Comparison of ENCODE assay signal across 8 cellular contexts in genomic region chr2:33275689-33276444, GRCh38.
A peak's percentile ranks its signal among the peaks of the same experiment; 100 is the strongest.
DNase-seq lines count a peak whose midpoint lies in the region; ATAC-seq, FAIRE-seq and TF ChIP-seq lines count a peak whose summit lies in the region.

No MANE protein-coding gene starts in this region.

- H2BK5ac ChIP-seq in IMR-90 (ENCODE audit: low read depth, low read length, poor library complexity, severe bottlenecking): peak overlapping the region; percentile 39

- peaks cover 17% of the 10 kb centered on the region for H3K4me1 ChIP-seq in ACC112 (ENCODE audit: control insufficient read depth, insufficient read depth, low read length, unreplicated experiment)
- H3K4me1 ChIP-seq in IMR-90 (ENCODE audit: control insufficient read depth, insufficient read depth, low read length): peaks cover 3% of the 10 kb centered on the region; the same call in 1 of the 2 replicates
- H3K4me1 ChIP-seq in HepG2 (ENCODE audit: insufficient read depth, low read length): peaks cover 12% of the 10 kb centered on the region

- POLR2A ChIA-PET in IMR-90 (lab: Charles Lee; ENCODE audit: unreplicated experiment) (interaction anchor here (0.6 kb wide), 1 partner anchor 139 kb away, joined by 4 read pairs; no protein-coding TSS in a partner anchor), HepG2 (lab: Yijun Ruan, JAX) (no interaction called here)

- H4K8ac ChIP-seq in IMR-90 (ENCODE audit: low read depth in 2 of 2, low read length in 2 of 2): peak overlapping the region in 1 of 2 experiments; percentile 36; a peak in 2 of 4 replicates

- H2AFZ ChIP-seq in ACC112 (ENCODE audit: low read length, unreplicated experiment) (no peak overlapping the region), IMR-90 (replicated peaks; ENCODE audit: low read length, poor library complexity) (peak overlapping the region; percentile 6), HepG2 (ENCODE audit: low read length) (peak overlapping the region; percentile 37)

- dilution Hi-C loops in IMR-90 (cut with HindIII; ENCODE audit: low sequenced_read_pairs, unreplicated experiment): no loop called here

- no peaks in the 10 kb centered on the region for H3K27me3 ChIP-seq in ACC112 (ENCODE audit: insufficient read depth, low read length)
- H3K27me3 ChIP-seq in IMR-90 (ENCODE audit: control insufficient read depth, insufficient read depth, low read length): no peaks in the 10 kb centered on the region
- H3K27me3 ChIP-seq in HepG2 (ENCODE audit: control insufficient read depth in 1 of 2, insufficient read depth in 2 of 2, low read length in 2 of 2): 0 out of 5 replicates have a peak, but pooled peaks cover 0 to 5% of the 10 kb centered on the region in 2 experiments

- ATAC-seq in IMR-90 (ENCODE audit: low read depth) (peak; percentile 79), HepG2 (peak; percentile 95), GM21515 (IDR thresholded peaks at IDR 0.05; ENCODE audit: unreplicated experiment) (no peak)

- no peak overlapping the region; the same call in 1 of the 2 replicates for H3K18ac ChIP-seq in IMR-90 (ENCODE audit: low read depth, low read length)

- peak overlapping the region; percentile 95 for H3K27ac ChIP-seq in ACC112 (ENCODE audit: low read depth, low read length)
- 0 out of 2 replicates have a peak overlapping the region, but pooled peaks have one; percentile 0 for H3K27ac ChIP-seq in IMR-90 (ENCODE audit: insufficient read depth, low read length)
- no peak overlapping the region for H3K27ac ChIP-seq in HepG2 (ENCODE audit: extremely low read length, insufficient read depth, low read length)

- no peak overlapping the region for H4K91ac ChIP-seq in IMR-90 (ENCODE audit: insufficient read depth, low read depth, low read length)

- peak; percentile 96 for DNase-seq in IMR-90
- peak; percentile 89 for DNase-seq in amniotic epithelial cell (ENCODE audit: low read depth)
- peak; percentile 78 for DNase-seq in HepG2 (ENCODE audit: low spot score)
- no peak for DNase-seq in putamen (ENCODE audit: low spot score)
- no peak for DNase-seq in ecto neural progenitor cell (ENCODE audit: low spot score)
- DNase-seq in DMS 273 (lab: John Stamatoyannopoulos, UW; ENCODE audit: unreplicated experiment): no peak

- H2AK9ac ChIP-seq in IMR-90 (replicated peaks; ENCODE audit: low read depth, low read length, poor library complexity): no peak overlapping the region

- H3K4me3 ChIP-seq in ACC112 (ENCODE audit: low read depth, low read length) (no peak overlapping the region), IMR-90 (ENCODE audit: insufficient read depth, low read depth, low read length) (no peak overlapping the region), HepG2 (replicated peaks in 1 of 3; ENCODE audit: insufficient read depth in 1 of 3, low read depth in 2 of 3, low read length in 3 of 3) (no peak overlapping the region)

- no peak overlapping the region for H3K4me2 ChIP-seq in IMR-90 (ENCODE audit: low read depth, low read length)
- H3K4me2 ChIP-seq in HepG2 (ENCODE audit: low read depth, low read length): peak overlapping the region; percentile 39; the same call in 1 of the 2 replicates

- intact Hi-C loops in IMR-90 (cut with micrococcal nuclease) (loop anchor here (5.0 kb wide), 1 partner anchor 86 kb away; no protein-coding TSS in a partner anchor), HepG2 (cut with micrococcal nuclease; ENCODE audit: unreplicated experiment) (no loop called here)

- H3K9ac ChIP-seq in IMR-90 (ENCODE audit: low read depth, low read length) (no peak overlapping the region), HepG2 (ENCODE audit: insufficient read depth, low read depth, low read length) (no peak overlapping the region)

- H2BK120ac ChIP-seq in IMR-90 (ENCODE audit: low read depth, low read length): 0 out of 2 replicates have a peak overlapping the region, but pooled peaks have one; percentile 9

- H3K79me2 ChIP-seq in ACC112 (ENCODE audit: control insufficient read depth, insufficient read depth, low read length, unreplicated experiment): no peaks in the 10 kb centered on the region
- no peaks in the 10 kb centered on the region for H3K79me2 ChIP-seq in HepG2 (ENCODE audit: insufficient read depth, low read length)

- H3K36me3 ChIP-seq in ACC112 (ENCODE audit: insufficient read depth, low read length) (peaks cover 22% of the 10 kb centered on the region), IMR-90 (ENCODE audit: control insufficient read depth, insufficient read depth, low read length) (peaks cover 40% of the 10 kb centered on the region), HepG2 (replicated peaks in 1 of 2; ENCODE audit: control insufficient read depth in 1 of 2, insufficient read depth in 2 of 2, low read length in 2 of 2) (no peaks in the 10 kb centered on the region)

- BruUV-seq in IMR-90 (replicated peaks; lab: Mats Ljungman, UMichigan): no TSS peak
- BruUV-seq in HepG2 (replicated peaks; lab: Mats Ljungman, UMichigan): no TSS peak

- H3K9me3 ChIP-seq in IMR-90 (ENCODE audit: control insufficient read depth, insufficient read depth, low read length): no peaks in the 10 kb centered on the region
- H3K9me3 ChIP-seq in HepG2 (ENCODE audit: low read length): no peaks in the 10 kb centered on the region

- no peak for TF ChIP-seq POLR2A in IMR-90 (IDR thresholded peaks at IDR 0.05; ENCODE audit: low read depth, low read length)
- no peak for TF ChIP-seq POLR2A in HepG2 (IDR thresholded peaks at IDR 0.05; ENCODE audit: insufficient read depth in 1 of 2, low read depth in 2 of 2, low read length in 2 of 2)

- H2AK5ac ChIP-seq in IMR-90 (ENCODE audit: low read depth, low read length): 0 out of 2 replicates have a peak overlapping the region, but pooled peaks have one; percentile 9

- no peak for FAIRE-seq in HepG2 (lab: Jason Lieb, UNC)

- H3K56ac ChIP-seq in IMR-90 (ENCODE audit: extremely low read depth, insufficient read depth, low read length): no peak overlapping the region

- no peak overlapping the region for H3K23ac ChIP-seq in IMR-90 (ENCODE audit: low read depth, low read length)

- H2BK15ac ChIP-seq in IMR-90 (ENCODE audit: low read depth, low read length): no peak overlapping the region

- no CpG with 5 or more reads among the region's 12 CpGs for WGBS in IMR-90 (ENCODE audit: extremely low coverage in 2 of 2, insufficient read length in 1 of 2), 2 experiments
- 5% methylated on average over 11 of the region's 12 CpGs for WGBS in HepG2 (ENCODE audit: low lambda C conversion rate)

- CTCF ChIA-PET in IMR-90 (lab: Yijun Ruan, JAX): interaction anchor here (0.6 to 0.8 kb wide), 2 partner anchors 133 to 321 kb away, joined by 4 to 5 read pairs; no protein-coding TSS in a partner anchor
- CTCF ChIA-PET in HepG2 (lab: Yijun Ruan, JAX; ENCODE audit: low intra/inter-chr PET ratio, low total read pairs): no interaction called here

- peaks cover 8 to 24% of the 10 kb centered on the region in 2 experiments for H3K79me1 ChIP-seq in IMR-90 (ENCODE audit: low read depth in 1 of 2, low read length in 2 of 2)

- no peaks in the 10 kb centered on the region for H4K20me1 ChIP-seq in IMR-90 (ENCODE audit: insufficient read depth, low read length)
- no peaks in the 10 kb centered on the region for H4K20me1 ChIP-seq in HepG2 (ENCODE audit: insufficient read depth, low read length)

- TF ChIP-seq RAD21 in IMR-90 (IDR thresholded peaks at IDR 0.05; ENCODE audit: low read length): no peak
- no peak for TF ChIP-seq RAD21 in HepG2 (CRISPR knock-in tag; IDR thresholded peaks at IDR 0.05)

- H3K14ac ChIP-seq in IMR-90 (replicated peaks; ENCODE audit: low read depth, low read length): no peak overlapping the region

- TF ChIP-seq CTCF in IMR-90 (conservative IDR thresholded peaks at IDR 0.05; ENCODE audit: low read depth, low read length) (no peak), HepG2 (CRISPR knock-in tag; IDR thresholded peaks at IDR 0.05) (no peak)

- H2BK20ac ChIP-seq in IMR-90 (ENCODE audit: low read depth, low read length): no peak overlapping the region

- no peak overlapping the region for H3K4ac ChIP-seq in IMR-90 (ENCODE audit: low read depth, low read length)

- TF ChIP-seq EP300 in HepG2 (IDR thresholded peaks at IDR 0.05; ENCODE audit: low read depth in 2 of 2, low read length in 2 of 2) (peak in 1 of 2 experiments; percentile 82; a peak in 1 of 4 replicates), HepG2 (CRISPR knock-in tag; IDR thresholded peaks at IDR 0.05; ENCODE audit: borderline replicate concordance) (peak; percentile 50; the same call in 1 of the 2 replicates)

- peaks cover 5% of the 10 kb centered on the region; the same call in 1 of the 2 replicates for H3K9me1 ChIP-seq in IMR-90 (ENCODE audit: insufficient read depth, low read length)

- in situ Hi-C loops in IMR-90 (cut with MboI; ENCODE audit: low sequenced_read_pairs): no loop called here
- in situ Hi-C loops in HepG2 (cut with HindIII; ENCODE audit: extremely low pct_ligation_motif_present, low pct_unique_long_range_greater_than_20kb): no loop called here

- no peak overlapping the region for H4K5ac ChIP-seq in IMR-90 (ENCODE audit: low read depth, low read length)

TF ChIP-seq in IMR-90, 13 proteins besides CTCF, POLR2A, EP300 and RAD21 (continues in another document):
- TF ChIP-seq FOS (IDR thresholded peaks at IDR 0.05; ENCODE audit: low read depth, low read length): peak; percentile 96
- TF ChIP-seq MXI1 (IDR thresholded peaks at IDR 0.05; ENCODE audit: borderline replicate concordance, low read depth, low read length): no peak
- peak; percentile 38 for TF ChIP-seq RCOR1 (IDR thresholded peaks at IDR 0.05; ENCODE audit: insufficient replicate concordance, low read length)
- TF ChIP-seq CEBPB (IDR thresholded peaks at IDR 0.05; ENCODE audit: low read depth, low read length): no peak; the same call in 1 of the 2 replicates
- TF ChIP-seq CHD1 (IDR thresholded peaks at IDR 0.05; ENCODE audit: low read depth, low read length): no peak

TF ChIP-seq in HepG2, 621 proteins besides CTCF, POLR2A, EP300 and RAD21 (continues in another document):
- TF ChIP-seq NR0B2 (CRISPR knock-in tag; IDR thresholded peaks at IDR 0.05) (no peak), GABPA (IDR thresholded peaks at IDR 0.05; ENCODE audit: low read depth, low read length) (peak; percentile 33; the same call in 1 of the 2 replicates), GABPA (CRISPR knock-in tag; IDR thresholded peaks at IDR 0.05; ENCODE audit: low read depth) (peak; percentile 81), NR2F2 (IDR thresholded peaks at IDR 0.05; ENCODE audit: borderline replicate concordance, low read depth) (no peak), RFX5 (IDR thresholded peaks at IDR 0.05; ENCODE audit: low read depth, low read length) (no peak), SP2 (CRISPR knock-in tag; IDR thresholded peaks at IDR 0.05) (no peak), ZMYM3 (CRISPR knock-in tag; IDR thresholded peaks at IDR 0.05) (no peak), ZNF510 (CRISPR knock-in tag; IDR thresholded peaks at IDR 0.05; ENCODE audit: low read depth) (no peak)

Comparison
In these comparisons a context has a peak if more than half of its experiments do, and no peak if none do; other contexts are left out.
1. DNase-seq: peak in IMR-90 (single experiment), amniotic epithelial cell (single experiment) and HepG2 (single experiment); none in putamen (single experiment), ecto neural progenitor cell (single experiment) and DMS 273 (single experiment).